In genomic region chr6:90401933-90402830, GRCh38 we compare ENCODE assay signal across 2 cellular contexts.
TF ChIP-seq lines count a peak whose summit lies in the region.

No MANE protein-coding gene starts in this region.

TF ChIP-seq in A549, 52 proteins besides CTCF, POLR2A, EP300 and RAD21:
- TF ChIP-seq EHF (CRISPR knock-in tag; IDR thresholded peaks at IDR 0.05) = no peak
- peak; percentile 7; the same call in 1 of the 2 replicates for TF ChIP-seq USF2 (IDR thresholded peaks at IDR 0.05)
- TF ChIP-seq CHD2 (IDR thresholded peaks at IDR 0.05; ENCODE audit: low read length, partially characterized antibody) = no peak
- TF ChIP-seq HEYL (CRISPR knock-in tag; IDR thresholded peaks at IDR 0.05) = no peak

TF ChIP-seq in H1, 55 proteins besides CTCF, POLR2A, EP300 and RAD21:
- TF ChIP-seq NANOG (IDR thresholded peaks at IDR 0.05; ENCODE audit: insufficient read depth, low read depth, low read length, poor library complexity, severe bottlenecking) = no peak
- TF ChIP-seq CEBPB (IDR thresholded peaks at IDR 0.05; ENCODE audit: low read depth, low read length) = no peak
TF ChIP-seq in H1: peak in this region for 0.
